In the genomic region with DNA sequence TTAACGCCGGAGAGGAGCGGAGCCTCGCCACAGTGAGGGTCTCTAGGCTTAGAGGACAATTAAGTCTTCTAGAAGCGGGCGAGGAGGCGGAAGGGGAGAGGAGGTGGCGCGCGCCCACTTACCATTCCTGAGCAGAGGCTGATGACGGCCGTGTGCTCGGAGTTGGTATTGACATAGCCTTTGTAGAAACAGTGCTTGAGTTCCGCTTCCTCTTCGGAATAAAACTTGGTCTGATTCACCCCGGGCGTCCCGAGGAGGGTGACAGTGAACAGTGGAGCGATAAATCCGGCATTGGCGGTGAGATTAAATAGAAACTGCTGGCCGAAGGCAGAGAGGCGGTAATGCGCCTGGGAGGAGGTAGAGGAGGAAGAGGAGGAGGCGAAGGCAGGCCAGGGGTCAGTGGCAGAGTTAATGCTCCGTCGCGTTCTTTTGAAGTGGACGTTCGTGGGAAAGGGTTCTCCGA, we compare ENCODE assay signal across 9 cellular contexts. TPM values are rescaled to one million over a fixed set of nuclear protein-coding genes. Genes with fewer than 3 reads are reported as not detected.
DNase-seq lines count a peak whose midpoint lies in the region; ATAC-seq and TF ChIP-seq lines count a peak whose summit lies in the region.
"Had no signal": no experiment of that assay in that cellular context is flagged by ENCODE, and none has a peak within 500 bp of the region (broad histone marks: within the 10 kb centered on the region; RNA-seq: fewer than 3 reads in every experiment).

No MANE protein-coding gene starts in this region.

- H3K4me3 Mint-ChIP-seq in HFFc6 = peak overlapping the region; percentile 90
- H3K4me3 Mint-ChIP-seq in T-helper 17 cell = no peak overlapping the region

- H3K4me1 Mint-ChIP-seq in HFFc6 (ENCODE audit: low read depth) (peaks cover 27% of the 10 kb centered on the region), T-helper 17 cell (peaks cover 8% of the 10 kb centered on the region)

- H3K9ac ChIP-seq in skeletal muscle tissue (ENCODE audit: low read depth in 1 of 3, low read length in 3 of 3) = peak overlapping the region; percentile 96 to 98 (median 98)

- ATAC-seq in T-helper 17 cell (no peak), HG03025 (IDR thresholded peaks at IDR 0.05; ENCODE audit: low FRiP score, unreplicated experiment) (no peak)

- H3K9me3 Mint-ChIP-seq in HFFc6 = no peaks in the 10 kb centered on the region

- H3K36me3 ChIP-seq in WERI-Rb-1 = no peaks in the 10 kb centered on the region
- no peaks in the 10 kb centered on the region for H3K36me3 ChIP-seq in skeletal muscle tissue (ENCODE audit: control insufficient read depth in 3 of 3, insufficient read depth in 3 of 3, low read length in 3 of 3)
- no peaks in the 10 kb centered on the region for H3K36me3 ChIP-seq in OCI-LY7 (ENCODE audit: insufficient read depth, low read length)

- H3K27ac Mint-ChIP-seq in HFFc6 = peak overlapping the region; percentile 31
- no peak overlapping the region for H3K27ac Mint-ChIP-seq in T-helper 17 cell

- CTCF ChIA-PET in OCI-LY7 (lab: Charles Lee; ENCODE audit: unreplicated experiment) = no interaction called here

- no peaks in the 10 kb centered on the region for H3K9me2 ChIP-seq in OCI-LY7 (ENCODE audit: insufficient read depth, low read length)

- H4K20me1 ChIP-seq in OCI-LY7 (ENCODE audit: insufficient read depth, low read length) = no peaks in the 10 kb centered on the region

- H2AFZ ChIP-seq in OCI-LY7 (ENCODE audit: low read length) = no peak overlapping the region

- no peak overlapping the region for H3K4me2 ChIP-seq in OCI-LY7 (ENCODE audit: low read length)

- H3K27me3 Mint-ChIP-seq in HFFc6 (ENCODE audit: insufficient read depth) (peaks cover 18% of the 10 kb centered on the region), T-helper 17 cell (peaks cover 65% of the 10 kb centered on the region)

- H3K4me3 ChIP-seq in WERI-Rb-1 (ENCODE audit: low read depth, low read length) (peak overlapping the region; percentile 46), skeletal muscle tissue (ENCODE audit: low read length in 3 of 3) (peak overlapping the region; percentile 94 to 98 (median 95)), OCI-LY7 (ENCODE audit: low read depth, low read length, poor library complexity, severe bottlenecking) (no peak overlapping the region)

- POLR2A ChIA-PET in OCI-LY7 (lab: Charles Lee) = no interaction called here

- no peak for TF ChIP-seq CTCF in HFFc6 (IDR thresholded peaks at IDR 0.05)
- TF ChIP-seq CTCF in WERI-Rb-1 (IDR thresholded peaks at IDR 0.05; ENCODE audit: low read depth, low read length) = no peak
- no peak for TF ChIP-seq CTCF in OCI-LY7 (conservative IDR thresholded peaks at IDR 0.05; ENCODE audit: low read length)

- intact Hi-C loops in OCI-LY7 (cut with micrococcal nuclease; ENCODE audit: unreplicated experiment) = no loop called here

- no peaks in the 10 kb centered on the region for H3K9me3 ChIP-seq in WERI-Rb-1 (ENCODE audit: severe bottlenecking)
- H3K9me3 ChIP-seq in skeletal muscle tissue (ENCODE audit: control insufficient read depth in 3 of 3, low read length in 3 of 3) = no peaks in the 10 kb centered on the region
- H3K9me3 ChIP-seq in T-helper 17 cell (ENCODE audit: control insufficient read depth, low read length, poor library complexity, severe bottlenecking) = no peaks in the 10 kb centered on the region
- H3K9me3 ChIP-seq in OCI-LY7 (ENCODE audit: low read length) = no peaks in the 10 kb centered on the region

- peaks cover 61% of the 10 kb centered on the region for H3K27me3 ChIP-seq in WERI-Rb-1 (ENCODE audit: insufficient read depth, low read depth, severe bottlenecking)
- no peaks in the 10 kb centered on the region for H3K27me3 ChIP-seq in skeletal muscle tissue (ENCODE audit: control insufficient read depth in 3 of 3, insufficient read depth in 3 of 3, low read length in 3 of 3)

- BruUV-seq in OCI-LY7 (replicated peaks; lab: Mats Ljungman, UMichigan) = no TSS peak

- H3K36me3 Mint-ChIP-seq in HFFc6 (ENCODE audit: low read depth) = no peaks in the 10 kb centered on the region
- H3K36me3 Mint-ChIP-seq in T-helper 17 cell (ENCODE audit: low read depth) = peaks cover 4% of the 10 kb centered on the region

- DNase-seq in HFFc6 (peak; percentile 26), WERI-Rb-1 (peak; percentile 37), hepatic stellate cell (ENCODE audit: low spot score) (peak; percentile 47), T-helper 17 cell (no peak), OCI-LY7 (ENCODE audit: low spot score) (no peak), cortex of kidney (lab: John Stamatoyannopoulos, UW) (no peak)

- H3K4me1 ChIP-seq in skeletal muscle tissue (ENCODE audit: control insufficient read depth in 3 of 3, insufficient read depth in 3 of 3, low read length in 3 of 3) (peaks cover 10 to 19% (median 12%) of the 10 kb centered on the region in 3 donors), OCI-LY7 (ENCODE audit: insufficient read depth, low read length, poor library complexity, severe bottlenecking) (no peaks in the 10 kb centered on the region)

- no peak overlapping the region for H3K27ac ChIP-seq in WERI-Rb-1
- H3K27ac ChIP-seq in skeletal muscle tissue (ENCODE audit: low read depth, low read length) = peak overlapping the region; percentile 96
- no peak overlapping the region for H3K27ac ChIP-seq in OCI-LY7 (ENCODE audit: low read depth, low read length, poor library complexity, severe bottlenecking)

- H3K79me2 ChIP-seq in OCI-LY7 (ENCODE audit: insufficient read depth, low read depth, low read length) = no peaks in the 10 kb centered on the region

RNA-seq across cellular contexts. Expression of a gene that starts 1.3 kb away (rescaled TPM):
- under 1 TPM in 5 of 6 experiments, not detected in 1; 0.07 to 0.14 (median 0.12) TPM for total RNA-seq in HFFc6 (2021; fragmentation: NEBNext Ultra II Directional; extraction: Animal tissue kit (Norgen Biotek cat#: 25700))
- total RNA-seq in skeletal muscle tissue = 106 TPM
- total RNA-seq in T-helper 17 cell = not detected
- total RNA-seq in OCI-LY7 (2014; rRNA removed; shearing (Covaris generic)) = not detected in 2 replicates
- total RNA-seq in OCI-LY7 (2022) = not detected in 2 replicates
- total RNA-seq: T-helper 1 cell treated with Interleukin-12 subunit alpha and Interleukin-12 subunit beta and Interleukin-4 antibody, amounts not matched to agents 30 ng/mL and 1 ng/mL, for 36 hours had no signal

Comparison
In these comparisons a context has a peak if more than half of its experiments do, and no peak if none do; other contexts are left out.
1. DNase-seq: peak in HFFc6 (single experiment), WERI-Rb-1 (single experiment) and hepatic stellate cell (single experiment); none in T-helper 17 cell (0 of 3), OCI-LY7 (single experiment) and cortex of kidney (single experiment).
2. RNA of a gene that starts 1.3 kb away (total RNA-seq): 106 TPM in skeletal muscle tissue (single experiment); 0.07 to 0.14 TPM in HFFc6, not detected in T-helper 17 cell and not detected in OCI-LY7; every median in the first group is over 10 times any median in the second.